ENCODE assay signal across 1 cellular context in the genomic region with DNA sequence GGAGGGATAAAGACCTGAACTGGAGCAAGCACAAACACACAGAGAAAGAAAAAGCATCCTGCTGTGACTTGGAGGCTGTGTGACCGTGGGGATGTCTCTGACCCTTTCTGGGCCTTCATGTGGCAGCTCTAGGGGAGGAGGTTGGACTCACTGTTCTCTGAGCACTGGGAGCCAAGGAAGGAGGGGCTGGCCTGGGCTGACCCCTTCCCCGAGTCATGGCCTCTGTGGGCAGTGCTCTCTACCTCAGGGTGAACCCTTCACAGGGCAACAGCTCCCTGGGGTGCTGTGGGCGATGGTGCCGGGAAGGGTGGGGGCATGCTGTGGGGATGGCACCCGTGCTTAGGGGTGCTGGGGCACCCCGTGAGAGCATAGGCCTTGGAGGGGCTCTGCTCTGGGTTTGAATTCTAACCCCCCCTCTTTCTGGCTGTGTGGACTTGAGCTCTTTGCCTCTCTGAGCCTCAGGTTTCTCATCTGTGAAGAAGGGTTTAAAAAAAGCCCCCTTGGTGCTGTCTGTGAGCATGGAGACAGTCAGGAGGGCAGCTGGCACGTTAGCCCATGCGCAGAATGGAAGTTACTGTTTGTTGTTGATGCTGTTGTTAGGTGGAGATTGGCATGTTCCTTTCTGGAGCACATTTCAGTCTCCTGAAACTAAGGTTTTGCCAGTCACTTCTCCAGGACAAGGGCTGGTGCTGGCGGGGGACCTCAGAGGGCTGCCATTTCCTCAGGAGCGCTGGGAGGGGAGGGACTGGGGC.
TF ChIP-seq lines count a peak whose summit lies in the region.

No MANE protein-coding gene starts in this region.

TF ChIP-seq in SK-N-SH, 30 proteins besides CTCF, POLR2A, EP300 and RAD21 (continued from another document):
- TF ChIP-seq MXI1 (IDR thresholded peaks at IDR 0.05; ENCODE audit: low read depth, low read length) (no peak), CHD2 (IDR thresholded peaks at IDR 0.05; ENCODE audit: low read length, partially characterized antibody) (no peak)
